In genomic region chr10:95784279-95784913, GRCh38 we compare ENCODE assay signal across 11 cellular contexts. TPM values are rescaled to one million over a fixed set of nuclear protein-coding genes. Genes with fewer than 3 reads are reported as not detected.
DNase-seq lines count a peak whose midpoint lies in the region; ATAC-seq, FAIRE-seq and TF ChIP-seq lines count a peak whose summit lies in the region.
"Had no signal": no experiment of that assay in that cellular context is flagged by ENCODE, and none has a peak within 500 bp of the region (broad histone marks: within the 10 kb centered on the region; RNA-seq: fewer than 3 reads in every experiment).

No MANE protein-coding gene starts in this region.

- no peak overlapping the region for H3K9ac ChIP-seq in MM.1S (ENCODE audit: low read length)

- FAIRE-seq in small intestine (lab: Jason Lieb, UNC) = no peak

- ATAC-seq in GM21723 (IDR thresholded peaks at IDR 0.05; ENCODE audit: unreplicated experiment) (peak; percentile 13), HG02870 (IDR thresholded peaks at IDR 0.05; ENCODE audit: unreplicated experiment) (no peak)
- ATAC-seq: left lobe of liver had no signal

- peaks cover 10% of the 10 kb centered on the region for H3K36me3 Mint-ChIP-seq in T-helper 2 cell treated with Interferon-gamma antibody and Interleukin-4, amounts not matched to agents 5 μg/mL and 100 μg/mL, for 36 hours (ENCODE audit: low read depth)

- WGBS in small intestine, 3 donors = 74 to 80% (median 76%) methylated on average over 3 of the region's 3 CpGs

- peaks cover 46% of the 10 kb centered on the region for H3K4me1 Mint-ChIP-seq in T-helper 2 cell treated with Interferon-gamma antibody and Interleukin-4, amounts not matched to agents 5 μg/mL and 100 μg/mL, for 36 hours (ENCODE audit: low read depth)

- peaks cover 5% of the 10 kb centered on the region for H3K9me3 Mint-ChIP-seq in T-helper 2 cell treated with Interferon-gamma antibody and Interleukin-4, amounts not matched to agents 5 μg/mL and 100 μg/mL, for 36 hours

- no peaks in the 10 kb centered on the region for H3K9me3 ChIP-seq in MM.1S (replicated peaks; ENCODE audit: insufficient read depth, low read length)
- no peaks in the 10 kb centered on the region for H3K9me3 ChIP-seq in small intestine (ENCODE audit: control insufficient read depth, low read depth)
- H3K9me3 ChIP-seq: sigmoid colon had no signal

- H3K4me2 ChIP-seq in MM.1S (ENCODE audit: low read depth, low read length) = no peak overlapping the region

- H3K36me3 ChIP-seq in MM.1S (replicated peaks; ENCODE audit: insufficient read depth, low read length) = no peaks in the 10 kb centered on the region
- H3K36me3 ChIP-seq in small intestine (ENCODE audit: control insufficient read depth in 2 of 2, insufficient read depth in 2 of 2, low read length in 2 of 2) = no peaks in the 10 kb centered on the region
- H3K36me3 ChIP-seq: sigmoid colon had no signal

- no peaks in the 10 kb centered on the region for H3K9me2 ChIP-seq in MM.1S (replicated peaks; ENCODE audit: insufficient read depth, low read length)

- H3K27ac ChIP-seq in MM.1S (ENCODE audit: low read length) (peak overlapping the region; percentile 27; the same call in 1 of the 2 replicates), skin epidermis (peak overlapping the region in 11 of 21 experiments; percentile 18 to 72 (median 33)), small intestine (ENCODE audit: low read depth in 1 of 2, low read length in 1 of 2) (peak overlapping the region in 1 of 2 donors; percentile 59)

- no peaks in the 10 kb centered on the region for H4K20me1 ChIP-seq in MM.1S (ENCODE audit: insufficient read depth, low read length)

- H3F3A ChIP-seq in MM.1S (ENCODE audit: insufficient read depth, low read length) = no peaks in the 10 kb centered on the region

- TF ChIP-seq CTCF in MM.1S (IDR thresholded peaks at IDR 0.05; ENCODE audit: low read length) = no peak

- H2AFZ ChIP-seq in MM.1S (ENCODE audit: low read length) = no peak overlapping the region

- no peaks in the 10 kb centered on the region for H3K79me2 ChIP-seq in MM.1S (ENCODE audit: low read length)

- peak overlapping the region; percentile 67 for H3K27ac Mint-ChIP-seq in T-helper 2 cell treated with Interferon-gamma antibody and Interleukin-4, amounts not matched to agents 5 μg/mL and 100 μg/mL, for 36 hours

- H3K4me3 ChIP-seq in MM.1S (ENCODE audit: low read length) = no peak overlapping the region
- H3K4me3 ChIP-seq in skin epidermis = no peak overlapping the region
- no peak overlapping the region for H3K4me3 ChIP-seq in small intestine (ENCODE audit: low read depth in 1 of 2, low read length in 2 of 2)
- H3K4me3 ChIP-seq: sigmoid colon had no signal

- H3K27me3 ChIP-seq in MM.1S (replicated peaks; ENCODE audit: insufficient read depth, low read length) = no peaks in the 10 kb centered on the region
- no peaks in the 10 kb centered on the region for H3K27me3 ChIP-seq in small intestine (ENCODE audit: control insufficient read depth in 2 of 2, insufficient read depth in 2 of 2, low read length in 2 of 2)
- H3K27me3 ChIP-seq: sigmoid colon had no signal

- DNase-seq in T-helper 2 cell treated with Interferon-gamma antibody and Interleukin-4, amounts not matched to agents 5 μg/mL and 100 μg/mL, for 36 hours (ENCODE audit: low spot score) = no peak
- DNase-seq in T-helper 2 cell (no peak), MM.1S (no peak), ureter (ENCODE audit: low spot score) (no peak), small intestine (no peak)
- DNase-seq: sigmoid colon had no signal

- no peaks in the 10 kb centered on the region for H3K27me3 Mint-ChIP-seq in T-helper 2 cell treated with Interferon-gamma antibody and Interleukin-4, amounts not matched to agents 5 μg/mL and 100 μg/mL, for 36 hours (ENCODE audit: low read depth)

- peak overlapping the region; percentile 8 for H3K4me3 Mint-ChIP-seq in T-helper 2 cell treated with Interferon-gamma antibody and Interleukin-4, amounts not matched to agents 5 μg/mL and 100 μg/mL, for 36 hours

- H3K4me1 ChIP-seq in MM.1S (ENCODE audit: low read length) = peaks cover 14% of the 10 kb centered on the region
- H3K4me1 ChIP-seq in small intestine (ENCODE audit: control insufficient read depth in 2 of 2, insufficient read depth in 1 of 2, low read depth in 1 of 2, low read length in 1 of 2) = no peaks in the 10 kb centered on the region

RNA-seq across cellular contexts. Expression of gene ENTPD1, which starts 28.4 kb away (rescaled TPM):
- 74.1 TPM for total RNA-seq in ureter
- polyA plus RNA-seq in small intestine = 1 to 10 TPM; 1.3 to 9.8 (median 5.1) TPM
- total RNA-seq: epithelial cell of proximal tubule had no signal
